In genomic region chr9:98056403-98057094, GRCh38 we compare ENCODE assay signal across 8 cellular contexts. TPM values are rescaled to one million over a fixed set of nuclear protein-coding genes. Genes with fewer than 3 reads are reported as not detected.
DNase-seq lines count a peak whose midpoint lies in the region; ATAC-seq lines count a peak whose summit lies in the region.

NANS (plus strand) TSS chr9:98056732; CDS start chr9:98056809, 77 bp downstream.

- DNase-seq in AG20443 (ENCODE audit: low spot score) (peak; percentile 99), NCI-H460 (ENCODE audit: extremely low read depth, low read depth) (peak; percentile 89), cerebellar cortex (ENCODE audit: low spot score) (peak; percentile 90), islet precursor cell (peak; percentile 99)
- peak; percentile 92 for DNase-seq in activated CD4-positive, CD25-positive, alpha-beta regulatory T cell treated with anti-CD3 and anti-CD28 coated beads, Interleukin-2, amount 50 U/mL, for 72 hours
- peak; percentile 91 for DNase-seq in stimulated activated CD4-positive, alpha-beta T cell treated with anti-CD3 and anti-CD28 coated beads, Interleukin-12 subunit alpha, Interleukin-12 subunit beta, amount 100 ng/mL, for 4 hours

- peak; percentile 96 for ATAC-seq in GM19043 (IDR thresholded peaks at IDR 0.05; ENCODE audit: low read depth, unreplicated experiment)
- peak; percentile 97 for ATAC-seq in HG03354 (IDR thresholded peaks at IDR 0.05; ENCODE audit: poor library complexity, severe bottlenecking, unreplicated experiment)

RNA-seq across cellular contexts. Expression of gene NANS, which starts in this region (rescaled TPM):
- 75.5 and 80.8 TPM in 2 replicates for total RNA-seq in NCI-H460 (2014; rRNA removed; shearing (Covaris generic))
- 52.2 and 69.8 TPM in 2 replicates for polyA plus RNA-seq in NCI-H460 (2014; cell fraction: nucleus; rRNA removed)

Comparison
In these comparisons a context has a peak if more than half of its experiments do, and no peak if none do; other contexts are left out.
1. Peak in every context shown above with its lines: DNase-seq and ATAC-seq.